ENCODE assay signal across 33 cellular contexts in the genomic region with DNA sequence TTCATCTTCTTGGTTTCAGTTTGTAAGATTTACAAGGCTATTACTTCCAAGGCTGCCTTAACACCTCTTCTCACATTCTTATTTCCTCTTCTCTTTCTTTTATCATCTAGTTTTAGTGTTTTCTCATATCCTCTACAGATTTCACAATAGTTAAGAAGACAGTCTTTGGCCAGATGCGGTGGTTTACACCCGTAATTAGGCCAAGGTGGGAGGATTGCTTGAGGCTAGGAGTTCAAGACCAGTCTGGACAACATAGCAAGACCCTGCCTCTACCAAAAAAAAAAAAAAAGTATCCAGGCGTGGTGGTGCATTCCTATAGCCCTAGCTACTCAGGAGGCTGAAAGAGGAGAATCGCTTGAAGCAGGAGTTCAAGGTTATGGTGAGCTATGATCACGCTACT. TPM values are rescaled to one million over a fixed set of nuclear protein-coding genes. Genes with fewer than 3 reads are reported as not detected.
"Had no signal": no experiment of that assay in that cellular context is flagged by ENCODE, and none has a peak within 500 bp of the region (broad histone marks: within the 10 kb centered on the region; RNA-seq: fewer than 3 reads in every experiment).

No MANE protein-coding gene starts in this region.

- FAIRE-seq: TTC549 had no signal

- H3K4me1 ChIP-seq: ascending aorta, foreskin keratinocyte had no signal

- H3K27ac ChIP-seq: ascending aorta, breast epithelium, cardiac muscle cell, coronary artery, dorsolateral prefrontal cortex, esophagus muscularis mucosa, foreskin keratinocyte, gastrocnemius medialis, heart left ventricle, VCaP had no signal

- H3K27ac Mint-ChIP-seq: activated CD4-positive, alpha-beta memory T cell treated with anti-CD3 and anti-CD28 coated beads, Interleukin-2, amount 10 ng/mL, durations not matched to agents 7 days and 5 days; activated CD4-positive, alpha-beta T cell treated with anti-CD3 and anti-CD28 coated beads, Interleukin-2, amount 10 ng/mL, durations not matched to agents 7 days and 5 days; activated naive CD4-positive, alpha-beta T cell treated with anti-CD3 and anti-CD28 coated beads, Interleukin-2, amount 10 ng/mL, durations not matched to agents 7 days and 5 days; activated naive CD4-positive, alpha-beta T cell treated with anti-CD3 and anti-CD28 coated beads, Interleukin-2, amount 50 U/mL, for 72 hours; activated naive CD8-positive, alpha-beta T cell treated with anti-CD3 and anti-CD28 coated beads, Interleukin-2, amount 10 ng/mL, durations not matched to agents 7 days and 5 days; activated T-cell treated with anti-CD3 and anti-CD28 coated beads, Interleukin-2, amount 50 U/mL, for 24 hours; activated T-cell treated with anti-CD3 and anti-CD28 coated beads, Interleukin-2, amount 50 U/mL, for 72 hours; brain; dendritic cell treated with granulocyte-macrophage colony-stimulating factor and Interleukin-4, amounts not matched to agents 40 ng/mL and 50 ng/mL, for 4 days; effector memory CD8-positive, alpha-beta T cell; WTC11 had no signal

- H3K4me3 ChIP-seq: ascending aorta, breast epithelium, cardiac muscle cell, coronary artery, dorsolateral prefrontal cortex, esophagus muscularis mucosa, gastrocnemius medialis, heart left ventricle had no signal

- H3K36me3 ChIP-seq: ascending aorta, breast epithelium, cardiac muscle cell, esophagus muscularis mucosa, gastrocnemius medialis, heart left ventricle had no signal

- H3K9me3 ChIP-seq: ascending aorta, breast epithelium, esophagus muscularis mucosa, gastrocnemius medialis, heart left ventricle had no signal

- DNase-seq: activated CD4-positive, alpha-beta memory T cell treated with anti-CD3 and anti-CD28 coated beads, Interleukin-2, amount 10 ng/mL, durations not matched to agents 7 days and 5 days; activated CD4-positive, alpha-beta T cell treated with anti-CD3 and anti-CD28 coated beads for 1 hour; activated CD4-positive, alpha-beta T cell treated with anti-CD3 and anti-CD28 coated beads for 4 hours; activated CD4-positive, alpha-beta T cell treated with anti-CD3 and anti-CD28 coated beads, Interleukin-2, amount 10 ng/mL, durations not matched to agents 7 days and 5 days; activated CD4-positive, alpha-beta T cell treated with anti-CD3 and anti-CD28 coated beads, Interleukin-2, amount 50 U/mL, for 4 hours; activated CD8-positive, alpha-beta memory T cell treated with anti-CD3 and anti-CD28 coated beads, Interleukin-2, amount 50 U/mL, for 48 hours; activated gamma-delta T cell; activated naive CD4-positive, alpha-beta T cell; activated naive CD4-positive, alpha-beta T cell treated with anti-CD3 and anti-CD28 coated beads, Interleukin-2, amount 10 ng/mL, durations not matched to agents 7 days and 5 days; activated naive CD8-positive, alpha-beta T cell treated with anti-CD3 and anti-CD28 coated beads, Interleukin-2, amount 10 ng/mL, durations not matched to agents 7 days and 5 days; activated T-cell treated with anti-CD3 and anti-CD28 coated beads for 4 hours; activated T-cell treated with anti-CD3 and anti-CD28 coated beads, Interleukin-2, amount 50 U/mL, for 24 hours; activated T-cell treated with anti-CD3 and anti-CD28 coated beads, Interleukin-2, amount 50 U/mL, for 72 hours; dorsolateral prefrontal cortex; effector memory CD8-positive, alpha-beta T cell; erythroblast; foreskin keratinocyte; gastrocnemius medialis; glutamatergic neuron; heart left ventricle; T-helper 2 cell had no signal

- H3K36me3 Mint-ChIP-seq: activated naive CD4-positive, alpha-beta T cell treated with anti-CD3 and anti-CD28 coated beads, Interleukin-2, amount 10 ng/mL, durations not matched to agents 7 days and 5 days; activated naive CD8-positive, alpha-beta T cell treated with anti-CD3 and anti-CD28 coated beads, Interleukin-2, amount 10 ng/mL, durations not matched to agents 7 days and 5 days; brain; WTC11 had no signal

- ATAC-seq: activated naive CD4-positive, alpha-beta T cell treated with anti-CD3 and anti-CD28 coated beads, Interleukin-2, amount 50 U/mL, for 72 hours; activated T-cell treated with anti-CD3 and anti-CD28 coated beads, Interleukin-2, amount 50 U/mL, for 72 hours; effector memory CD8-positive, alpha-beta T cell; foreskin keratinocyte; gastrocnemius medialis; heart left ventricle; WTC11 had no signal

- H3K4me3 Mint-ChIP-seq: activated CD4-positive, alpha-beta memory T cell treated with anti-CD3 and anti-CD28 coated beads, Interleukin-2, amount 10 ng/mL, durations not matched to agents 7 days and 5 days; activated CD4-positive, alpha-beta T cell treated with anti-CD3 and anti-CD28 coated beads, Interleukin-2, amount 10 ng/mL, durations not matched to agents 7 days and 5 days; activated naive CD4-positive, alpha-beta T cell treated with anti-CD3 and anti-CD28 coated beads, Interleukin-2, amount 10 ng/mL, durations not matched to agents 7 days and 5 days; activated naive CD8-positive, alpha-beta T cell treated with anti-CD3 and anti-CD28 coated beads, Interleukin-2, amount 10 ng/mL, durations not matched to agents 7 days and 5 days; activated T-cell treated with anti-CD3 and anti-CD28 coated beads, Interleukin-2, amount 50 U/mL, for 24 hours; activated T-cell treated with anti-CD3 and anti-CD28 coated beads, Interleukin-2, amount 50 U/mL, for 72 hours; brain; central memory CD8-positive, alpha-beta T cell; dendritic cell treated with granulocyte-macrophage colony-stimulating factor and Interleukin-4, amounts not matched to agents 40 ng/mL and 50 ng/mL, for 4 days; effector memory CD8-positive, alpha-beta T cell; WTC11 had no signal

- H3K9me3 Mint-ChIP-seq: activated CD4-positive, alpha-beta memory T cell treated with anti-CD3 and anti-CD28 coated beads, Interleukin-2, amount 10 ng/mL, durations not matched to agents 7 days and 5 days; activated CD4-positive, alpha-beta T cell treated with anti-CD3 and anti-CD28 coated beads, Interleukin-2, amount 10 ng/mL, durations not matched to agents 7 days and 5 days; activated naive CD4-positive, alpha-beta T cell treated with anti-CD3 and anti-CD28 coated beads, Interleukin-2, amount 10 ng/mL, durations not matched to agents 7 days and 5 days; activated naive CD4-positive, alpha-beta T cell treated with anti-CD3 and anti-CD28 coated beads, Interleukin-2, amount 50 U/mL, for 72 hours; activated naive CD8-positive, alpha-beta T cell treated with anti-CD3 and anti-CD28 coated beads, Interleukin-2, amount 10 ng/mL, durations not matched to agents 7 days and 5 days; activated T-cell treated with anti-CD3 and anti-CD28 coated beads, Interleukin-2, amount 50 U/mL, for 24 hours; activated T-cell treated with anti-CD3 and anti-CD28 coated beads, Interleukin-2, amount 50 U/mL, for 72 hours; central memory CD8-positive, alpha-beta T cell; dendritic cell treated with granulocyte-macrophage colony-stimulating factor and Interleukin-4, amounts not matched to agents 40 ng/mL and 50 ng/mL, for 4 days; effector memory CD8-positive, alpha-beta T cell; WTC11 had no signal

RNA-seq across cellular contexts. Expression of a gene that starts 3.5 kb away (rescaled TPM):
- total RNA-seq: activated CD4-positive, alpha-beta T cell treated with anti-CD3 and anti-CD28 coated beads, Interleukin-2, amount 10 ng/mL, durations not matched to agents 7 days and 5 days; activated naive CD4-positive, alpha-beta T cell treated with anti-CD3 and anti-CD28 coated beads, Interleukin-2, amount 50 U/mL, for 72 hours had no signal
